Comparison of ENCODE assay signal across 15 cellular contexts in the genomic region with DNA sequence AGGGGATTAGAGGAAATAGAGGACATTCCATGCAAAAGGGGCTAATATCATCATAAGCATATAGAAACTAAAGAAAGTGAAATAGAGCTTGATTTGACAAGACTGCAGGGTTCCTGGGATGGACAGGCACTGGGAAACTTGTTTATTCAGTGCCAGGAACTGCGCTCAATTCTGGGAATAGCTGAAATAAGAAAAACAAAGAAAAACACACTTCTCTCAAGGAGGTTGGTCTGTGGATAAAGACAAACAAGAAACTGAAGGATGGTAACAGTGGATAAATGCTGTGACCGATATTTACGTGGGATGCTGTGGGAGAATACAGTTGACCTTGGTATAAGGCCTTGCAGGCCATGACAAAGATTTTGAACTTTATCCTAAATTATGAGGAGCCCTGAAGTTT. TPM values are rescaled to one million over a fixed set of nuclear protein-coding genes. Genes with fewer than 3 reads are reported as not detected.
DNase-seq lines count a peak whose midpoint lies in the region; ATAC-seq, FAIRE-seq and TF ChIP-seq lines count a peak whose summit lies in the region.
"Had no signal": no experiment of that assay in that cellular context is flagged by ENCODE, and none has a peak within 500 bp of the region (broad histone marks: within the 10 kb centered on the region; RNA-seq: fewer than 3 reads in every experiment).

No MANE protein-coding gene starts in this region.

- H3K9me3 ChIP-seq in mesenchymal stem cell (ENCODE audit: control insufficient read depth, low read length), result no peaks in the 10 kb centered on the region
- H3K9me3 ChIP-seq: BLaER1 had no signal

- TF ChIP-seq POLR2A in H54 (IDR thresholded peaks at IDR 0.05; ENCODE audit: low read depth, low read length), result no peak

- H3K4ac ChIP-seq in mesenchymal stem cell (ENCODE audit: low read depth in 1 of 2, low read length in 2 of 2), result no peak overlapping the region

- no peak overlapping the region for H2AFZ ChIP-seq in mesenchymal stem cell (ENCODE audit: low read depth, low read length)

- H3K4me2 ChIP-seq in mesenchymal stem cell (ENCODE audit: low read length, poor library complexity, severe bottlenecking), result no peak overlapping the region
- H3K4me2 ChIP-seq: BLaER1 had no signal

- no peak overlapping the region for H2BK15ac ChIP-seq in mesenchymal stem cell (ENCODE audit: low read depth, poor library complexity, severe bottlenecking)

- H3K4me3 ChIP-seq in mesenchymal stem cell (ENCODE audit: insufficient read depth in 1 of 2, low read depth in 1 of 2, low read length in 2 of 2), result no peak overlapping the region
- H3K4me3 ChIP-seq: BLaER1 had no signal

- H3K36me3 ChIP-seq in mesenchymal stem cell (ENCODE audit: control insufficient read depth in 1 of 2, insufficient read depth in 2 of 2, low read depth in 1 of 2, low read length in 2 of 2), result no peaks in the 10 kb centered on the region
- H3K36me3 ChIP-seq: BLaER1 had no signal

- H2BK12ac ChIP-seq in mesenchymal stem cell (ENCODE audit: low read length in 2 of 2), result no peak overlapping the region

- no peak for ATAC-seq in GM18519 (IDR thresholded peaks at IDR 0.05; ENCODE audit: low FRiP score, unreplicated experiment)
- ATAC-seq: CD8-positive, alpha-beta T cell had no signal

- H3K14ac ChIP-seq in mesenchymal stem cell (ENCODE audit: low read length in 2 of 2), result no peak overlapping the region

- no peak overlapping the region for H2BK120ac ChIP-seq in mesenchymal stem cell (ENCODE audit: low read depth, low read length)

- no peak overlapping the region for H4K8ac ChIP-seq in mesenchymal stem cell (ENCODE audit: low read length)

- no peak overlapping the region for H4K91ac ChIP-seq in mesenchymal stem cell (ENCODE audit: low read length)

- no peaks in the 10 kb centered on the region for H3K4me1 ChIP-seq in mesenchymal stem cell (ENCODE audit: control insufficient read depth, insufficient read depth, low read depth, low read length)

- H3K23ac ChIP-seq in mesenchymal stem cell (ENCODE audit: low read length in 2 of 2), result no peak overlapping the region

- no peak overlapping the region for H3K9ac ChIP-seq in mesenchymal stem cell (ENCODE audit: low read length)
- H3K9ac ChIP-seq: BLaER1 had no signal

- no peaks in the 10 kb centered on the region for H3K27me3 ChIP-seq in mesenchymal stem cell (ENCODE audit: control insufficient read depth in 1 of 2, insufficient read depth in 1 of 2, low read length in 2 of 2)
- H3K27me3 ChIP-seq: BLaER1 had no signal

- 83% methylated on average over 3 of the region's 3 CpGs for WGBS in mesenchymal stem cell

- no peaks in the 10 kb centered on the region for H3K79me1 ChIP-seq in mesenchymal stem cell (replicated peaks; ENCODE audit: low read length, poor library complexity, severe bottlenecking)

- peak overlapping the region; percentile 13 for H3K27ac ChIP-seq in mesenchymal stem cell (ENCODE audit: low read length, poor library complexity, severe bottlenecking)
- H3K27ac ChIP-seq: BLaER1 had no signal

- H3K18ac ChIP-seq in mesenchymal stem cell (ENCODE audit: low read depth in 1 of 2, low read length in 2 of 2), result no peak overlapping the region

- no peak overlapping the region for H2BK5ac ChIP-seq in mesenchymal stem cell (ENCODE audit: low read depth, low read length, poor library complexity, severe bottlenecking)

- H2AK5ac ChIP-seq in mesenchymal stem cell (ENCODE audit: low read length, severe bottlenecking), result no peak overlapping the region

- no peak for DNase-seq in H54 (ENCODE audit: insufficient read length, low spot score)
- peak; percentile 54 for DNase-seq in brain pericyte (ENCODE audit: low read depth, low spot score)
- DNase-seq in mesenchymal stem cell, result no peak
- DNase-seq in smooth muscle cell of the brain vasculature (ENCODE audit: low read depth, low spot score), result peak; percentile 52
- DNase-seq in C1 segment of cervical spinal cord (lab: John Stamatoyannopoulos, UW), result no peak
- no peak for DNase-seq in cerebellar nuclear complex (lab: John Stamatoyannopoulos, UW)
- DNase-seq: 8988T; Calu3; CD8-positive, alpha-beta T cell; DMS79 treated with DMSO at 0.1 percent for 48 hours; GF-D8; GOT3; H9 had no signal

- FAIRE-seq in H54 (lab: Jason Lieb, UNC), result peak; percentile 43

RNA-seq across cellular contexts. Expression of a gene that starts 40.9 kb away (rescaled TPM):
- polyA plus RNA-seq in mesenchymal stem cell (2013, experiment 1 of 2), result 18.8 TPM
- polyA plus RNA-seq in mesenchymal stem cell (2013, experiment 2 of 2), result 18.2 TPM

Comparison
In these comparisons a context has a peak if more than half of its experiments do, and no peak if none do; other contexts are left out.
1. DNase-seq: peak in brain pericyte (single experiment) and smooth muscle cell of the brain vasculature (single experiment); none in H54 (single experiment), mesenchymal stem cell (single experiment), C1 segment of cervical spinal cord (0 of 14) and cerebellar nuclear complex (0 of 2).